In genomic region chr7:139915301-139915863, GRCh38 we compare ENCODE assay signal across 13 cellular contexts.
DNase-seq lines count a peak whose midpoint lies in the region; ATAC-seq and TF ChIP-seq lines count a peak whose summit lies in the region.
"Had no signal": no experiment of that assay in that cellular context is flagged by ENCODE, and none has a peak within 500 bp of the region (broad histone marks: within the 10 kb centered on the region; RNA-seq: fewer than 3 reads in every experiment).

No MANE protein-coding gene starts in this region.

- peak overlapping the region; percentile 36 for H3K27ac Mint-ChIP-seq in activated B cell treated with CpG ODN at 0.5 μM for 24 hours
- H3K27ac Mint-ChIP-seq in stimulated activated memory B cell treated with anti-CD40 and anti-IgM and Interleukin-4, amounts not matched to agents 10 μg/mL and 1 μg/mL and 100 μg/mL, for 72 hours: peak overlapping the region; percentile 80

- H3K27me3 ChIP-seq in HCT116 (ENCODE audit: insufficient read depth, low read length) (no peaks in the 10 kb centered on the region), foreskin keratinocyte (no peaks in the 10 kb centered on the region)

- POLR2A ChIA-PET in HCT116 (lab: Charles Lee): interaction anchor here (1.7 kb wide), 1 partner anchor 13 kb away, joined by 6 read pairs; no protein-coding TSS in a partner anchor
- POLR2A ChIA-PET in activated B cell treated with CpG ODN at 0.5 μM for 24 hours (lab: Charles Lee): interaction anchor here (1.9 to 2.0 kb wide), 2 partner anchors 14 to 143 kb away, joined by 4 to 15 read pairs; no protein-coding TSS in a partner anchor

- H3K27ac ChIP-seq in HCT116 (ENCODE audit: low read depth, low read length) (no peak overlapping the region), foreskin keratinocyte (peak overlapping the region; percentile 55)

- TF ChIP-seq RAD21 in HCT116 (IDR thresholded peaks at IDR 0.05; ENCODE audit: low read depth): no peak

- H3K4me2 ChIP-seq in HCT116 (ENCODE audit: low read length): peak overlapping the region; percentile 70; the same call in 1 of the 2 replicates

- ATAC-seq in HCT116 (no peak), activated B cell treated with CpG ODN at 0.5 μM for 24 hours (ENCODE audit: low read depth) (no peak), foreskin keratinocyte (no peak)
- ATAC-seq in stimulated activated memory B cell treated with anti-CD40 and anti-IgM and Interleukin-4, amounts not matched to agents 10 μg/mL and 1 μg/mL and 100 μg/mL, for 72 hours: no peak

- CTCF ChIA-PET in HCT116 (lab: Charles Lee) (no interaction called here), activated B cell treated with CpG ODN at 0.5 μM for 24 hours (lab: Charles Lee) (interaction anchor here (1.2 kb wide), 1 partner anchor 268 kb away, joined by 3 read pairs; no protein-coding TSS in a partner anchor)

- H3K9ac ChIP-seq in HCT116 (ENCODE audit: low read length): no peak overlapping the region

- no peak overlapping the region for H3K4me3 Mint-ChIP-seq in activated B cell treated with CpG ODN at 0.5 μM for 24 hours
- no peak overlapping the region for H3K4me3 Mint-ChIP-seq in stimulated activated memory B cell treated with anti-CD40 and anti-IgM and Interleukin-4, amounts not matched to agents 10 μg/mL and 1 μg/mL and 100 μg/mL, for 72 hours
- H3K4me3 Mint-ChIP-seq: activated naive CD4-positive, alpha-beta T cell treated with anti-CD3 and anti-CD28 coated beads for 36 hours had no signal

- no peaks in the 10 kb centered on the region for H3K36me3 Mint-ChIP-seq in activated B cell treated with CpG ODN at 0.5 μM for 24 hours (ENCODE audit: low read depth)
- H3K36me3 Mint-ChIP-seq in stimulated activated memory B cell treated with anti-CD40 and anti-IgM and Interleukin-4, amounts not matched to agents 10 μg/mL and 1 μg/mL and 100 μg/mL, for 72 hours: peaks cover 6% of the 10 kb centered on the region

- H3K9me3 ChIP-seq in HCT116 (ENCODE audit: control insufficient read depth in 1 of 2, insufficient read depth in 1 of 2, low read depth in 1 of 2, low read length in 2 of 2): no peaks in the 10 kb centered on the region

- H4K20me1 ChIP-seq in HCT116 (ENCODE audit: insufficient read depth): no peaks in the 10 kb centered on the region

- H3K9me2 ChIP-seq in HCT116 (ENCODE audit: insufficient read depth): no peaks in the 10 kb centered on the region

- no peak for TF ChIP-seq POLR2A in HCT116 (IDR thresholded peaks at IDR 0.05; ENCODE audit: borderline replicate concordance, extremely low read depth, insufficient read depth, insufficient read length)

- H3K4me3 ChIP-seq in HCT116 (replicated peaks in 1 of 2; ENCODE audit: low read depth in 1 of 2, low read length in 2 of 2): no peak overlapping the region

- no TSS peak for BruUV-seq in HCT116 (replicated peaks; lab: Mats Ljungman, UMichigan)

- no peaks in the 10 kb centered on the region for H3K79me2 ChIP-seq in HCT116 (ENCODE audit: insufficient read depth, low read length)

- H3K4me1 ChIP-seq in HCT116 (ENCODE audit: control insufficient read depth in 1 of 2, insufficient read depth in 2 of 2, low read length in 2 of 2) (peaks cover 19 to 35% of the 10 kb centered on the region in 2 experiments), foreskin keratinocyte (peaks cover 32% of the 10 kb centered on the region)

- no peak overlapping the region for H2AFZ ChIP-seq in HCT116 (ENCODE audit: low read depth, low read length, poor library complexity, severe bottlenecking)

- H3K9me3 Mint-ChIP-seq in activated B cell treated with CpG ODN at 0.5 μM for 24 hours: no peaks in the 10 kb centered on the region
- H3K9me3 Mint-ChIP-seq in stimulated activated memory B cell treated with anti-CD40 and anti-IgM and Interleukin-4, amounts not matched to agents 10 μg/mL and 1 μg/mL and 100 μg/mL, for 72 hours: no peaks in the 10 kb centered on the region
- H3K9me3 Mint-ChIP-seq: activated naive CD4-positive, alpha-beta T cell treated with anti-CD3 and anti-CD28 coated beads for 36 hours had no signal

- RAD21 ChIA-PET in HCT116 (lab: Charles Lee; ENCODE audit: low non-redundant PET in 1 of 2, low total read pairs in 2 of 2, uncharacterized antibody in 2 of 2, unreplicated experiment in 2 of 2): no interaction called here

- TF ChIP-seq CTCF in HCT116 (IDR thresholded peaks at IDR 0.05 in 2 of 3, conservative IDR thresholded peaks at IDR 0.05 in 1 of 3; ENCODE audit: borderline replicate concordance in 1 of 3, insufficient read depth in 1 of 3, low read depth in 2 of 3, low read length in 2 of 3) (no peak), activated B cell treated with CpG ODN at 0.5 μM for 24 hours (IDR thresholded peaks at IDR 0.05) (no peak), foreskin keratinocyte (conservative IDR thresholded peaks at IDR 0.05) (no peak)

- H3K4me1 Mint-ChIP-seq in activated B cell treated with CpG ODN at 0.5 μM for 24 hours: peaks cover 26% of the 10 kb centered on the region
- H3K4me1 Mint-ChIP-seq in stimulated activated memory B cell treated with anti-CD40 and anti-IgM and Interleukin-4, amounts not matched to agents 10 μg/mL and 1 μg/mL and 100 μg/mL, for 72 hours: peaks cover 37% of the 10 kb centered on the region

- no peak for DNase-seq in HCT116 (ENCODE audit: low read depth, low spot score)
- DNase-seq in activated B cell treated with CpG ODN at 0.5 μM for 24 hours: no peak
- DNase-seq in foreskin keratinocyte: peak in 1 of 2 donors; percentile 14
- DNase-seq in NCI-H2196 (lab: John Stamatoyannopoulos, UW; ENCODE audit: unreplicated experiment): no peak
- DNase-seq in LoVo (ENCODE audit: low spot score): no peak
- no peak for DNase-seq in NCI-H2227 treated with DMSO at 0.1 percent for 48 hours (lab: John Stamatoyannopoulos, UW)
- DNase-seq: activated CD4-positive, alpha-beta T cell treated with anti-CD3 and anti-CD28 coated beads for 36 hours; activated naive CD4-positive, alpha-beta T cell treated with anti-CD3 and anti-CD28 coated beads for 36 hours; DMS53; effector CD4-positive, alpha-beta T cell; NCI-H1092 treated with DMSO at 0.1 percent for 48 hours; NCI-H774 had no signal

- no peaks in the 10 kb centered on the region for H3K27me3 Mint-ChIP-seq in activated B cell treated with CpG ODN at 0.5 μM for 24 hours
- H3K27me3 Mint-ChIP-seq in stimulated activated memory B cell treated with anti-CD40 and anti-IgM and Interleukin-4, amounts not matched to agents 10 μg/mL and 1 μg/mL and 100 μg/mL, for 72 hours: no peaks in the 10 kb centered on the region

- intact Hi-C loops in HCT116 (cut with micrococcal nuclease) (loop anchor here (5.0 kb wide), 1 partner anchor 138 kb away; the partner anchor contains the start of gene HIPK2), activated B cell treated with CpG ODN at 0.5 μM for 24 hours (cut with micrococcal nuclease) (loop anchor here (5.0 to 10.0 kb wide), 2 partner anchors 299 to 387 kb away; no protein-coding TSS in a partner anchor)

- no peaks in the 10 kb centered on the region for H3K36me3 ChIP-seq in HCT116 (ENCODE audit: control insufficient read depth in 1 of 2, insufficient read depth in 2 of 2, low read length in 2 of 2)

TF ChIP-seq in HCT116, 20 proteins besides CTCF, POLR2A, EP300 and RAD21:
- no peak for TF ChIP-seq EZH2phosphoT487 (IDR thresholded peaks at IDR 0.05; ENCODE audit: borderline replicate concordance)
